Comparison of ENCODE assay signal across 1 cellular context in genomic region chr1:58657082-58657481, GRCh38.
TF ChIP-seq lines count a peak whose summit lies in the region.

No MANE protein-coding gene starts in this region.

TF ChIP-seq in HepG2, 621 proteins besides CTCF, POLR2A, EP300 and RAD21:
- TF ChIP-seq, protein P1, sequence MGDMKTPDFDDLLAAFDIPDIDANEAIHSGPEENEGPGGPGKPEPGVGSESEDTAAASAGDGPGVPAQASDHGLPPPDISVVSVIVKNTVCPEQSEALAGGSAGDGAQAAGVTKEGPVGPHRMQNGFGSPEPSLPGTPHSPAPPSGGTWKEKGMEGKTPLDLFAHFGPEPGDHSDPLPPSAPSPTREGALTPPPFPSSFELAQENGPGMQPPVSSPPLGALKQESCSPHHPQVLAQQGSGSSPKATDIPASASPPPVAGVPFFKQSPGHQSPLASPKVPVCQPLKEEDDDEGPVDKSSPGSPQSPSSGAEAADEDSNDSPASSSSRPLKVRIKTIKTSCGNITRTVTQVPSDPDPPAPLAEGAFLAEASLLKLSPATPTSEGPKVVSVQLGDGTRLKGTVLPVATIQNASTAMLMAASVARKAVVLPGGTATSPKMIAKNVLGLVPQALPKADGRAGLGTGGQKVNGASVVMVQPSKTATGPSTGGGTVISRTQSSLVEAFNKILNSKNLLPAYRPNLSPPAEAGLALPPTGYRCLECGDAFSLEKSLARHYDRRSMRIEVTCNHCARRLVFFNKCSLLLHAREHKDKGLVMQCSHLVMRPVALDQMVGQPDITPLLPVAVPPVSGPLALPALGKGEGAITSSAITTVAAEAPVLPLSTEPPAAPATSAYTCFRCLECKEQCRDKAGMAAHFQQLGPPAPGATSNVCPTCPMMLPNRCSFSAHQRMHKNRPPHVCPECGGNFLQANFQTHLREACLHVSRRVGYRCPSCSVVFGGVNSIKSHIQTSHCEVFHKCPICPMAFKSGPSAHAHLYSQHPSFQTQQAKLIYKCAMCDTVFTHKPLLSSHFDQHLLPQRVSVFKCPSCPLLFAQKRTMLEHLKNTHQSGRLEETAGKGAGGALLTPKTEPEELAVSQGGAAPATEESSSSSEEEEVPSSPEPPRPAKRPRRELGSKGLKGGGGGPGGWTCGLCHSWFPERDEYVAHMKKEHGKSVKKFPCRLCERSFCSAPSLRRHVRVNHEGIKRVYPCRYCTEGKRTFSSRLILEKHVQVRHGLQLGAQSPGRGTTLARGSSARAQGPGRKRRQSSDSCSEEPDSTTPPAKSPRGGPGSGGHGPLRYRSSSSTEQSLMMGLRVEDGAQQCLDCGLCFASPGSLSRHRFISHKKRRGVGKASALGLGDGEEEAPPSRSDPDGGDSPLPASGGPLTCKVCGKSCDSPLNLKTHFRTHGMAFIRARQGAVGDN (CRISPR knock-in tag; IDR thresholded peaks at IDR 0.05): no peak
- no peak for TF ChIP-seq SIN3A (IDR thresholded peaks at IDR 0.05; ENCODE audit: borderline replicate concordance, low read depth, low read length)
- peak; percentile 34; the same call in 1 of the 2 replicates for TF ChIP-seq CEBPB (IDR thresholded peaks at IDR 0.05; ENCODE audit: borderline replicate concordance, low read depth, low read length)
